Comparison of ENCODE assay signal across 23 cellular contexts in the genomic region with DNA sequence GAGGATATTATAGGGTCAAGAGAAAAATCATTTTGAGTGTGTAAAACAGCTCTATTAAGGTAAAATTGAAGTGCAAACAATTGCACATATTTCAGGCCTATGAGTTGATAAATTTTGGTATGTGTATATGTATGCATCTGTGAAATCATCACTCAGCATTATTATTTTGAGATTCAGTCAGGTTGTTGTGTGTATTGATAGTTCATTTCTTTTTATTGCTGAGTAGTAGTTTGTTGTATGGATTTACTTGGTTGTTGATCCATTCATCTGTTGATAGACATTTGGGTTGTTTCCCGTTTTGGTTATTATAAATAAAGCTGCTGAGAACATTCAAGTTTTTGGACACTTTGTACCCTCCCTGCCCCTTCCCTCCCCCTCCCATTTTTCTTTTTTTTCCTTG.
"Had no signal": no experiment of that assay in that cellular context is flagged by ENCODE, and none has a peak within 500 bp of the region (broad histone marks: within the 10 kb centered on the region; RNA-seq: fewer than 3 reads in every experiment).

No MANE protein-coding gene starts in this region.

- H3K27ac Mint-ChIP-seq: activated CD8-positive, alpha-beta T cell treated with anti-CD3 and anti-CD28 coated beads, Interleukin-2, amount 10 ng/mL, durations not matched to agents 7 days and 5 days; brain; WTC11 had no signal

- H3K4me1 Mint-ChIP-seq: brain, WTC11 had no signal

- ATAC-seq: activated CD8-positive, alpha-beta T cell treated with anti-CD3 and anti-CD28 coated beads, Interleukin-2, amount 10 ng/mL, durations not matched to agents 7 days and 5 days; activated T-cell treated with anti-CD3 and anti-CD28 coated beads, Interleukin-2, amount 50 U/mL, for 72 hours; WTC11 had no signal

- H3K27me3 ChIP-seq: Peyer's patch, SJCRH30 had no signal

- H3K36me3 ChIP-seq: SJCRH30 had no signal

- H3K9me3 ChIP-seq: Peyer's patch, SJCRH30, SK-N-SH had no signal

- H3K4me3 ChIP-seq: Peyer's patch, SJCRH30 had no signal

- H3K4me3 Mint-ChIP-seq: activated CD8-positive, alpha-beta T cell treated with anti-CD3 and anti-CD28 coated beads, Interleukin-2, amount 10 ng/mL, durations not matched to agents 7 days and 5 days; activated naive CD4-positive, alpha-beta T cell treated with anti-CD3 and anti-CD28 coated beads, Interleukin-2, amount 50 U/mL, for 24 hours; activated T-cell treated with anti-CD3 and anti-CD28 coated beads, Interleukin-2, amount 50 U/mL, for 72 hours; brain; WTC11 had no signal

- H3K4me1 ChIP-seq: Peyer's patch, SJCRH30 had no signal

- H3K9me3 Mint-ChIP-seq: activated naive CD4-positive, alpha-beta T cell treated with anti-CD3 and anti-CD28 coated beads, Interleukin-2, amount 50 U/mL, for 24 hours; activated T-cell treated with anti-CD3 and anti-CD28 coated beads, Interleukin-2, amount 50 U/mL, for 72 hours; brain; WTC11 had no signal

- H3K27me3 Mint-ChIP-seq: activated naive CD4-positive, alpha-beta T cell treated with anti-CD3 and anti-CD28 coated beads, Interleukin-2, amount 50 U/mL, for 24 hours; brain had no signal

- DNase-seq: activated CD4-positive, alpha-beta T cell treated with anti-CD3 and anti-CD28 coated beads for 48 hours; activated CD4-positive, alpha-beta T cell treated with anti-CD3 and anti-CD28 coated beads, Interleukin-2, amount 50 U/mL, for 4 hours; activated CD4-positive, CD25-positive, alpha-beta regulatory T cell treated with anti-CD3 and anti-CD28 coated beads, Interleukin-2, amount 50 U/mL, for 72 hours; activated CD8-positive, alpha-beta T cell treated with anti-CD3 and anti-CD28 coated beads, Interleukin-2, amount 10 ng/mL, durations not matched to agents 7 days and 5 days; activated effector memory CD4-positive, alpha-beta T cell treated with Interleukin-2 at 50 U/mL for 16 hours; activated naive CD4-positive, alpha-beta T cell; activated T-cell treated with anti-CD3 and anti-CD28 coated beads, Interleukin-2, amount 50 U/mL, for 72 hours; amygdala; Kasumi-1; NCI-H146; NCI-H187 treated with DMSO at 0.1 percent for 48 hours; NCI-H2081 treated with DMSO at 0.1 percent for 48 hours; NCI-H446; NCI-H524; Peyer's patch; Right ventricle myocardium superior; SJCRH30; SK-N-SH; SW 1271 had no signal

- H3K27ac ChIP-seq: Peyer's patch, RWPE1, SJCRH30 had no signal
